ENCODE assay signal across 12 cellular contexts in genomic region chr19:45527731-45528130, GRCh38. TPM values are rescaled to one million over a fixed set of nuclear protein-coding genes. Genes with fewer than 3 reads are reported as not detected.
DNase-seq lines count a peak whose midpoint lies in the region; ATAC-seq and TF ChIP-seq lines count a peak whose summit lies in the region.
"Had no signal": no experiment of that assay in that cellular context is flagged by ENCODE, and none has a peak within 500 bp of the region (broad histone marks: within the 10 kb centered on the region; RNA-seq: fewer than 3 reads in every experiment).

No MANE protein-coding gene starts in this region.

- H3K4me1 ChIP-seq in ES-I3 (ENCODE audit: insufficient read depth, low read length) (peaks cover 6% of the 10 kb centered on the region; the same call in 1 of the 2 replicates), gastroesophageal sphincter (peaks cover 0 to 65% (median 12%) of the 10 kb centered on the region in 3 donors)

- peaks cover 11% of the 10 kb centered on the region for H3K27me3 ChIP-seq in gastroesophageal sphincter
- H3K27me3 ChIP-seq: right atrium auricular region had no signal

- H3K9me3 ChIP-seq in ES-I3 (ENCODE audit: control insufficient read depth, insufficient read depth, low read length) (peaks cover 4% of the 10 kb centered on the region; the same call in 1 of the 2 replicates), gastroesophageal sphincter (no peaks in the 10 kb centered on the region)
- H3K9me3 ChIP-seq: right atrium auricular region had no signal

- H3K27me3 Mint-ChIP-seq in activated naive CD8-positive, alpha-beta T cell treated with anti-CD3 and anti-CD28 coated beads, Interleukin-2, amount 50 U/mL, for 24 hours: no peaks in the 10 kb centered on the region
- peaks cover 47% of the 10 kb centered on the region for H3K27me3 Mint-ChIP-seq in neural crest cell (ENCODE audit: low read depth)

- no peak for TF ChIP-seq CTCF in gastroesophageal sphincter (IDR thresholded peaks at IDR 0.05)
- TF ChIP-seq CTCF in neural crest cell (conservative IDR thresholded peaks at IDR 0.05): no peak

- peaks cover 26% of the 10 kb centered on the region for H3K36me3 Mint-ChIP-seq in activated naive CD8-positive, alpha-beta T cell treated with anti-CD3 and anti-CD28 coated beads, Interleukin-2, amount 50 U/mL, for 24 hours (ENCODE audit: low read depth)
- H3K36me3 Mint-ChIP-seq in neural crest cell (ENCODE audit: low read depth): peaks cover 20% of the 10 kb centered on the region

- no peak overlapping the region for H3K4me3 ChIP-seq in gastroesophageal sphincter
- H3K4me3 ChIP-seq: lung, right atrium auricular region had no signal

- H3K9ac ChIP-seq in ES-I3 (ENCODE audit: low read depth, low read length): peak overlapping the region; percentile 45; the same call in 1 of the 2 replicates

- H3K4me3 Mint-ChIP-seq in activated naive CD8-positive, alpha-beta T cell treated with anti-CD3 and anti-CD28 coated beads, Interleukin-2, amount 50 U/mL, for 24 hours: no peak overlapping the region
- H3K4me3 Mint-ChIP-seq in neural crest cell: peak overlapping the region; percentile 12

- H3K36me3 ChIP-seq in ES-I3 (ENCODE audit: insufficient read depth, low read length) (peaks cover 15% of the 10 kb centered on the region), gastroesophageal sphincter (peaks cover 0 to 46% of the 10 kb centered on the region in 2 donors)

- no peak for ATAC-seq in activated naive CD8-positive, alpha-beta T cell treated with anti-CD3 and anti-CD28 coated beads, Interleukin-2, amount 50 U/mL, for 24 hours
- ATAC-seq in gastroesophageal sphincter: no peak
- ATAC-seq in HG02763 (IDR thresholded peaks at IDR 0.05; ENCODE audit: unreplicated experiment): no peak

- DNase-seq in activated naive CD8-positive, alpha-beta T cell treated with anti-CD3 and anti-CD28 coated beads, Interleukin-2, amount 50 U/mL, for 24 hours: no peak
- no peak for DNase-seq in neural crest cell (ENCODE audit: low read depth, low spot score)
- no peak for DNase-seq in NCI-H1048 (lab: John Stamatoyannopoulos, UW)
- DNase-seq in KG1 (lab: John Stamatoyannopoulos, UW): no peak
- no peak for DNase-seq in A172 (ENCODE audit: low spot score)
- DNase-seq: activated naive CD4-positive, alpha-beta T cell treated with anti-CD3 and anti-CD28 coated beads, Interleukin-2, amount 50 U/mL, for 16 hours; T-helper 9 cell had no signal

- peaks cover 6% of the 10 kb centered on the region for H3K9me3 Mint-ChIP-seq in activated naive CD8-positive, alpha-beta T cell treated with anti-CD3 and anti-CD28 coated beads, Interleukin-2, amount 50 U/mL, for 24 hours
- H3K9me3 Mint-ChIP-seq in neural crest cell: peaks cover 6% of the 10 kb centered on the region

- TF ChIP-seq EP300 in gastroesophageal sphincter (IDR thresholded peaks at IDR 0.05): no peak

- H3K27ac Mint-ChIP-seq in activated naive CD8-positive, alpha-beta T cell treated with anti-CD3 and anti-CD28 coated beads, Interleukin-2, amount 50 U/mL, for 24 hours: peak overlapping the region; percentile 25
- H3K27ac Mint-ChIP-seq in neural crest cell (ENCODE audit: unreplicated experiment): no peak overlapping the region

- no peak for TF ChIP-seq POLR2A in gastroesophageal sphincter (IDR thresholded peaks at IDR 0.05)

- H3K27ac ChIP-seq in gastroesophageal sphincter: peak overlapping the region in 3 of 4 donors; percentile 55 to 75 (median 60)
- H3K27ac ChIP-seq: right atrium auricular region had no signal

- 61 to 76% methylated on average over 5 to 14 of the region's 15 CpGs for WGBS in gastroesophageal sphincter (ENCODE audit: low coverage in 1 of 2), 2 donors

- H3K4me1 Mint-ChIP-seq in activated naive CD8-positive, alpha-beta T cell treated with anti-CD3 and anti-CD28 coated beads, Interleukin-2, amount 50 U/mL, for 24 hours: peaks cover 15% of the 10 kb centered on the region
- peaks cover 22% of the 10 kb centered on the region for H3K4me1 Mint-ChIP-seq in neural crest cell

RNA-seq across cellular contexts. Expression of gene VASP, which starts 20.5 kb away (rescaled TPM):
- 100 to 1,000 TPM; 140 to 246 (median 167) TPM for total RNA-seq in gastroesophageal sphincter
- total RNA-seq in neural crest cell: 46.1 and 49.9 TPM in 2 replicates
- total RNA-seq in A172 (2014; rRNA removed; shearing (Covaris generic)): 54.7 and 64.6 TPM in 2 replicates

RNA-seq across cellular contexts. Expression of gene PPM1N, which starts 29.5 kb away (rescaled TPM):
- total RNA-seq in gastroesophageal sphincter: 1 to 10 TPM in 3 of 4 donors, under 1 TPM in 1; 0.96 to 3.2 (median 2.1) TPM
- not detected in 2 replicates for total RNA-seq in neural crest cell
- total RNA-seq in A172 (2014; rRNA removed; shearing (Covaris generic)): 0.31 and 3.6 TPM in 2 replicates

RNA-seq across cellular contexts. Expression of gene RTN2, which starts 30.9 kb away (rescaled TPM):
- total RNA-seq in gastroesophageal sphincter (10 to 100 TPM; 11.0 to 19.6 (median 15.3) TPM), neural crest cell (16.2 and 19.8 TPM in 2 replicates)
- 3.4 and 7.7 TPM in 2 replicates for total RNA-seq in A172 (2014; rRNA removed; shearing (Covaris generic))

RNA-seq across cellular contexts. Expression of gene OPA3, which starts 56.9 kb away (rescaled TPM):
- total RNA-seq in gastroesophageal sphincter (10 to 100 TPM in 3 of 4 donors, 1 to 10 TPM in 1; 5.7 to 14.9 (median 11.6) TPM), neural crest cell (14.8 and 15.7 TPM in 2 replicates)
- 4.0 and 8.6 TPM in 2 replicates for total RNA-seq in A172 (2014; rRNA removed; shearing (Covaris generic))

RNA-seq across cellular contexts. Expression of gene FOSB, which starts 59.9 kb away (rescaled TPM):
- total RNA-seq in gastroesophageal sphincter (10 to 100 TPM in 2 of 4 donors, 1 to 10 TPM in 2; 1.9 to 38.0 (median 15.6) TPM), neural crest cell (0.26 and 0.45 TPM in 2 replicates)
- 0.17 TPM in 1 of 2 replicates, not detected in the other for total RNA-seq in A172 (2014; rRNA removed; shearing (Covaris generic))
